In genomic region chr5:151895660-151896040, GRCh38 we compare ENCODE assay signal across 1 cellular context.
TF ChIP-seq lines count a peak whose summit lies in the region.

No MANE protein-coding gene starts in this region.

TF ChIP-seq in IMR-90, 13 proteins besides CTCF, POLR2A, EP300 and RAD21 (continued from another document):
- no peak for TF ChIP-seq ELK1 (IDR thresholded peaks at IDR 0.05; ENCODE audit: borderline replicate concordance, low read depth, low read length)
- no peak for TF ChIP-seq RFX5 (IDR thresholded peaks at IDR 0.05; ENCODE audit: low read depth, low read length)
- no peak for TF ChIP-seq MXI1 (IDR thresholded peaks at IDR 0.05; ENCODE audit: borderline replicate concordance, low read depth, low read length)
- no peak for TF ChIP-seq CEBPB (IDR thresholded peaks at IDR 0.05; ENCODE audit: low read depth, low read length)
- TF ChIP-seq RCOR1 (IDR thresholded peaks at IDR 0.05; ENCODE audit: insufficient replicate concordance, low read length): no peak
- TF ChIP-seq USF2 (IDR thresholded peaks at IDR 0.05; ENCODE audit: low read depth, low read length): no peak
- no peak for TF ChIP-seq BHLHE40 (IDR thresholded peaks at IDR 0.05; ENCODE audit: low read depth, low read length)
- no peak for TF ChIP-seq SMC3 (IDR thresholded peaks at IDR 0.05; ENCODE audit: low read depth, low read length)
